Comparison of ENCODE assay signal across 19 cellular contexts in the genomic region with DNA sequence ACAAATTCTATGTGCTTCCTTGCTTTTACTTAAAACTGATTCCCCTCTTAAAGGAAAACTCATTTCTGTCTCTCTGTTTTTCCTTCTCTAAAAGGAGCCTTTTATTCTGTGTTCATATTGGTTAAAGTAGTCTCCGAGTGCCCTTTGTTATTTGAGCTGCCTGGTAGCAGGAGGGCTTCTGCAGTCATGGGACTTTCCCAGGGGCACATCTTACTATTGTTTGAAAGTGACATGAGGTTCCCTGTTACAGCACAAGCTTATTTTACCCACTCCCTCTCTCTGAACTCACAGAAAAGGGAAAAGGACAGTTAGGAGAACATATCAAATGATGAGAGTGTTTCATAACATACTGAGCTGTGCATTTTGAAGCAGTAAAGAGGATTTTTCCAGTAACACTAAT. TPM values are rescaled to one million over a fixed set of nuclear protein-coding genes. Genes with fewer than 3 reads are reported as not detected.
DNase-seq lines count a peak whose midpoint lies in the region; ATAC-seq, FAIRE-seq and TF ChIP-seq lines count a peak whose summit lies in the region.
"Had no signal": no experiment of that assay in that cellular context is flagged by ENCODE, and none has a peak within 500 bp of the region (broad histone marks: within the 10 kb centered on the region; RNA-seq: fewer than 3 reads in every experiment).

No MANE protein-coding gene starts in this region.

- H3K27ac ChIP-seq in H1 (ENCODE audit: low read depth, low read length) (peak overlapping the region; percentile 59; the same call in 1 of the 2 replicates), neuronal stem cell (replicated peaks; ENCODE audit: low read length) (no peak overlapping the region)

- no peak overlapping the region for H4K91ac ChIP-seq in H1 (replicated peaks; ENCODE audit: insufficient read length, low read length)
- H4K91ac ChIP-seq in neuronal stem cell (ENCODE audit: low read depth, low read length, poor library complexity), result no peak overlapping the region

- peak; percentile 71 for FAIRE-seq in H1 (lab: Jason Lieb, UNC)
- FAIRE-seq: H54 had no signal

- H2BK120ac ChIP-seq in H1 (replicated peaks; ENCODE audit: low read depth, low read length) (no peak overlapping the region), neuronal stem cell (ENCODE audit: low read depth, low read length) (no peak overlapping the region)

- H2BK12ac ChIP-seq in H1 (ENCODE audit: low read depth, low read length) (no peak overlapping the region), neuronal stem cell (ENCODE audit: low read length) (no peak overlapping the region)

- H3K14ac ChIP-seq in H1 (ENCODE audit: insufficient read length), result no peak overlapping the region
- no peak overlapping the region for H3K14ac ChIP-seq in neuronal stem cell (ENCODE audit: low read length)

- no peak for TF ChIP-seq EP300 in H1 (IDR thresholded peaks at IDR 0.05; ENCODE audit: borderline replicate concordance in 1 of 2, low read depth in 2 of 2, low read length in 2 of 2)

- H2BK5ac ChIP-seq in H1 (ENCODE audit: low read depth, low read length) (no peak overlapping the region), neuronal stem cell (ENCODE audit: low read length) (no peak overlapping the region)

- H3K56ac ChIP-seq in H1 (replicated peaks; ENCODE audit: insufficient read length, low read depth, low read length), result no peak overlapping the region

- 5% methylated on average over 1 of the region's 1 CpG; no CpG with 5 or more reads in 1 of the 2 experiments for whole genome bisulfite sequencing in H1 (ENCODE audit: extremely low coverage in 1 of 2, insufficient coverage in 1 of 2, insufficient read length in 1 of 2, insufficient replicate concordance in 2 of 2, low coverage in 1 of 2, low lambda C conversion rate in 2 of 2, missing lambda C conversion rate in 1 of 2), 2 experiments
- no CpG with 5 or more reads among the region's 1 CpG for whole genome bisulfite sequencing in neuronal stem cell (ENCODE audit: extremely low coverage in 2 of 2, insufficient read length in 2 of 2, insufficient replicate concordance in 1 of 2), 2 donors

- no peaks in the 10 kb centered on the region for H3K23me2 ChIP-seq in H1 (ENCODE audit: low read depth, low read length)

- H3K23ac ChIP-seq in H1 (ENCODE audit: insufficient read length) (no peak overlapping the region), neuronal stem cell (ENCODE audit: low read depth, low read length, poor library complexity) (no peak overlapping the region)

- H3K36me3 ChIP-seq in H1 (ENCODE audit: control insufficient read depth in 2 of 4, insufficient read depth in 4 of 4, low read length in 3 of 4) (no peaks in the 10 kb centered on the region), neuronal stem cell (replicated peaks in 1 of 2; ENCODE audit: control insufficient read depth in 2 of 2, insufficient read depth in 2 of 2, low read length in 2 of 2) (no peaks in the 10 kb centered on the region)
- H3K36me3 ChIP-seq: BE2C had no signal

- H2AK5ac ChIP-seq in H1 (ENCODE audit: low read depth, low read length) (no peak overlapping the region), neuronal stem cell (ENCODE audit: low read depth, low read length) (no peak overlapping the region)

- H3K4me3 Mint-ChIP-seq in activated naive CD4-positive, alpha-beta T cell treated with anti-CD3 and anti-CD28 coated beads, Interleukin-2, amount 10 ng/mL, durations not matched to agents 7 days and 5 days, result no peak overlapping the region
- H3K4me3 Mint-ChIP-seq: activated T-cell treated with anti-CD3 and anti-CD28 coated beads, Interleukin-2, amount 50 U/mL, for 4 hours; dendritic cell treated with granulocyte-macrophage colony-stimulating factor and Interleukin-4, amounts not matched to agents 40 ng/mL and 50 ng/mL, for 4 days had no signal

- H3K18ac ChIP-seq in H1 (ENCODE audit: extremely low read depth, low read length), result no peak overlapping the region
- H3K18ac ChIP-seq in neuronal stem cell (ENCODE audit: low read length), result no peak overlapping the region

- CTCF ChIA-PET in H1 (lab: Charles Lee; ENCODE audit: partially characterized antibody), result interaction anchor here (0.7 to 1.2 kb wide), 4 partner anchors 18 to 386 kb away, joined by 3 to 4 read pairs (median 4); no protein-coding TSS in a partner anchor
- CTCF ChIA-PET in activated naive CD4-positive, alpha-beta T cell treated with anti-CD3 and anti-CD28 coated beads, Interleukin-2, amount 10 ng/mL, durations not matched to agents 7 days and 5 days (lab: Charles Lee), result no interaction called here

- H3K4ac ChIP-seq in H1 (replicated peaks; ENCODE audit: insufficient read length, low read depth, low read length) (no peak overlapping the region), neuronal stem cell (ENCODE audit: low read length) (no peak overlapping the region)

- peaks cover 2% of the 10 kb centered on the region for H3K9me3 Mint-ChIP-seq in activated naive CD4-positive, alpha-beta T cell treated with anti-CD3 and anti-CD28 coated beads, Interleukin-2, amount 10 ng/mL, durations not matched to agents 7 days and 5 days

- POLR2A ChIA-PET in H1 (lab: Charles Lee; ENCODE audit: partially characterized antibody), result interaction anchor here (0.8 to 1.2 kb wide), 3 partner anchors 9 to 911 kb away, joined by 3 read pairs; no protein-coding TSS in a partner anchor

- no peaks in the 10 kb centered on the region for H3K79me1 ChIP-seq in H1 (ENCODE audit: low read depth, low read length)
- H3K79me1 ChIP-seq in neuronal stem cell (ENCODE audit: low read depth, low read length), result no peaks in the 10 kb centered on the region

- no peak for DNase-seq in H1 (ENCODE audit: low read depth in 1 of 2, low spot score in 2 of 2)
- DNase-seq in neuronal stem cell (ENCODE audit: low spot score), result no peak
- no peak for DNase-seq in activated naive CD4-positive, alpha-beta T cell treated with anti-CD3 and anti-CD28 coated beads, Interleukin-2, amount 10 ng/mL, durations not matched to agents 7 days and 5 days
- DNase-seq in hippocampal formation (lab: John Stamatoyannopoulos, UW), result no peak
- DNase-seq in GM19240 (ENCODE audit: insufficient read length, low spot score), result no peak
- no peak for DNase-seq in dedifferentiated amniotic fluid mesenchymal stem cell (ENCODE audit: extremely low spot score)
- DNase-seq: activated CD4-positive, CD25-positive, alpha-beta regulatory T cell treated with anti-CD3 and anti-CD28 coated beads, Interleukin-2, amount 50 U/mL, for 72 hours; activated T-cell treated with anti-CD3 and anti-CD28 coated beads, Interleukin-2, amount 50 U/mL, for 4 hours; amygdala; BE2C; DMS79; mucosa of descending colon; stimulated activated naive CD4-positive, alpha-beta T cell treated with Interleukin-2 at 50 U/mL for 16 hours had no signal

- H2BK15ac ChIP-seq in H1 (ENCODE audit: low read length) (no peak overlapping the region), neuronal stem cell (ENCODE audit: low read length) (no peak overlapping the region)

- H3K27me3 ChIP-seq in H1 (replicated peaks in 1 of 4; ENCODE audit: control insufficient read depth in 3 of 4, extremely low read depth in 1 of 4, insufficient read depth in 3 of 4, low read length in 3 of 4) (no peaks in the 10 kb centered on the region), neuronal stem cell (ENCODE audit: control insufficient read depth in 3 of 3, insufficient read depth in 3 of 3, low read depth in 1 of 3, low read length in 3 of 3) (no peaks in the 10 kb centered on the region)
- H3K27me3 ChIP-seq: BE2C had no signal

- no peak overlapping the region for H3K9ac ChIP-seq in H1 (replicated peaks in 1 of 4; ENCODE audit: extremely low read depth in 1 of 4, low read depth in 3 of 4, low read length in 3 of 4)
- no peak overlapping the region for H3K9ac ChIP-seq in neuronal stem cell (ENCODE audit: low read depth, low read length, poor library complexity)

- H3K4me1 ChIP-seq in H1 (replicated peaks in 1 of 4; ENCODE audit: control insufficient read depth in 3 of 4, insufficient read depth in 4 of 4, low read length in 3 of 4), result peaks cover 5 to 15% (median 11%) of the 10 kb centered on the region in 4 experiments; a peak in 5 of 7 replicates
- H3K4me1 ChIP-seq in neuronal stem cell (ENCODE audit: control insufficient read depth in 2 of 2, insufficient read depth in 1 of 2, low read depth in 1 of 2, low read length in 2 of 2), result peaks cover 6 to 18% of the 10 kb centered on the region in 2 donors
- H3K4me1 ChIP-seq: BE2C had no signal

- no peak overlapping the region for H4K8ac ChIP-seq in H1 (ENCODE audit: extremely low read depth, insufficient read depth, low read length)
- H4K8ac ChIP-seq in neuronal stem cell (ENCODE audit: low read depth, low read length), result no peak overlapping the region

- ATAC-seq in GM18511 (IDR thresholded peaks at IDR 0.05; ENCODE audit: unreplicated experiment) (peak; percentile 50), HG03442 (IDR thresholded peaks at IDR 0.05; ENCODE audit: unreplicated experiment) (peak; percentile 67)
- ATAC-seq: activated T-cell treated with anti-CD3 and anti-CD28 coated beads, Interleukin-2, amount 50 U/mL, for 4 hours; mucosa of descending colon; sciatic nerve had no signal

- H3K4me1 Mint-ChIP-seq in activated naive CD4-positive, alpha-beta T cell treated with anti-CD3 and anti-CD28 coated beads, Interleukin-2, amount 10 ng/mL, durations not matched to agents 7 days and 5 days, result no peaks in the 10 kb centered on the region

- H4K20me1 ChIP-seq in H1 (replicated peaks in 1 of 2; ENCODE audit: control insufficient read depth in 1 of 2, insufficient read depth in 2 of 2, low read length in 2 of 2), result no peaks in the 10 kb centered on the region

- H2AFZ ChIP-seq in H1 (ENCODE audit: low read length) (peak overlapping the region; percentile 54; the same call in 1 of the 2 replicates), neuronal stem cell (ENCODE audit: low read length) (peak overlapping the region; percentile 72)

- no peaks in the 10 kb centered on the region for H3K36me3 Mint-ChIP-seq in activated naive CD4-positive, alpha-beta T cell treated with anti-CD3 and anti-CD28 coated beads, Interleukin-2, amount 10 ng/mL, durations not matched to agents 7 days and 5 days

- TF ChIP-seq POLR2A in H1 (IDR thresholded peaks at IDR 0.05; ENCODE audit: control extremely low read depth in 1 of 2, low read depth in 2 of 2, low read length in 2 of 2), result no peak

- no peak for TF ChIP-seq CTCF in H1 (IDR thresholded peaks at IDR 0.05; ENCODE audit: control extremely low read depth in 1 of 3, insufficient read depth in 1 of 3, low read depth in 1 of 3, low read length in 3 of 3)

- no peaks in the 10 kb centered on the region for H3K9me3 ChIP-seq in H1 (ENCODE audit: insufficient read depth in 2 of 2, low read depth in 1 of 2, low read length in 1 of 2)
- no peaks in the 10 kb centered on the region for H3K9me3 ChIP-seq in neuronal stem cell (replicated peaks in 1 of 2; ENCODE audit: control insufficient read depth in 2 of 2, insufficient read depth in 1 of 2, low read depth in 1 of 2, low read length in 2 of 2)
- H3K9me3 ChIP-seq: BE2C, mucosa of descending colon had no signal

- no peak overlapping the region for H2BK20ac ChIP-seq in H1 (ENCODE audit: low read length)

- H4K5ac ChIP-seq in H1 (ENCODE audit: insufficient read length, low read depth, low read length), result no peak overlapping the region

- TF ChIP-seq RAD21 in H1 (IDR thresholded peaks at IDR 0.05 in 1 of 2, conservative IDR thresholded peaks at IDR 0.05 in 1 of 2; ENCODE audit: low read depth in 2 of 2, low read length in 2 of 2), result no peak

- H3K79me2 ChIP-seq in H1 (ENCODE audit: control insufficient read depth in 1 of 2, insufficient read depth in 2 of 2, low read length in 2 of 2), result no peaks in the 10 kb centered on the region

- H3K4me2 ChIP-seq in H1 (ENCODE audit: insufficient read depth in 1 of 2, low read depth in 2 of 2, low read length in 2 of 2) (peak overlapping the region in 1 of 2 experiments; percentile 49; a peak in 1 of 4 replicates), neuronal stem cell (ENCODE audit: insufficient read depth, low read length, poor library complexity, severe bottlenecking) (no peak overlapping the region)

- H3K27ac Mint-ChIP-seq in activated naive CD4-positive, alpha-beta T cell treated with anti-CD3 and anti-CD28 coated beads, Interleukin-2, amount 10 ng/mL, durations not matched to agents 7 days and 5 days, result no peak overlapping the region
- H3K27ac Mint-ChIP-seq: dendritic cell treated with granulocyte-macrophage colony-stimulating factor and Interleukin-4, amounts not matched to agents 40 ng/mL and 50 ng/mL, for 4 days had no signal

- H3K4me3 ChIP-seq in H1 (ENCODE audit: extremely low read depth in 1 of 4, insufficient read depth in 2 of 4, low read depth in 3 of 4, low read length in 4 of 4), result no peak overlapping the region
- no peak overlapping the region for H3K4me3 ChIP-seq in neuronal stem cell (ENCODE audit: low read length in 2 of 2)
- H3K4me3 ChIP-seq: mucosa of descending colon had no signal

- H3K27me3 Mint-ChIP-seq in activated naive CD4-positive, alpha-beta T cell treated with anti-CD3 and anti-CD28 coated beads, Interleukin-2, amount 10 ng/mL, durations not matched to agents 7 days and 5 days, result peaks cover 13% of the 10 kb centered on the region
- H3K27me3 Mint-ChIP-seq: dendritic cell treated with granulocyte-macrophage colony-stimulating factor and Interleukin-4, amounts not matched to agents 40 ng/mL and 50 ng/mL, for 4 days had no signal

RNA-seq across cellular contexts. Expression of a gene that starts 58.1 kb away (rescaled TPM):
- not detected in 2 replicates for total RNA-seq in H1 (2021; fragmentation: NEBNext Ultra II Directional; extraction: Animal tissue kit (Norgen Biotek cat#: 25700))
- polyA plus RNA-seq in H1 (2011; rRNA removed), result not detected in 2 replicates
- polyA plus RNA-seq in H1 (2011; cell fraction: cytosol; rRNA removed), result not detected
- polyA plus RNA-seq in H1 (2011; cell fraction: nucleus; rRNA removed), result not detected
- 0.08 to 0.17 TPM (median 0.13 TPM) in 3 of 4 replicates, not detected in the other for polyA plus RNA-seq in H1 (2012, experiment 1 of 2)
- not detected for polyA plus RNA-seq in H1 (2012, experiment 2 of 2)
- polyA plus RNA-seq in H1 (2013, experiment 1 of 2), result 0.06 TPM
- polyA plus RNA-seq in H1 (2013, experiment 2 of 2), result 0.28 TPM
- 0.03 and 0.07 TPM in 2 replicates for polyA minus RNA-seq in H1 (2011; rRNA and poly(A)+ RNA removed)
- polyA minus RNA-seq in H1 (2011; cell fraction: cytosol; rRNA and poly(A)+ RNA removed), result not detected
- polyA minus RNA-seq in H1 (2011; cell fraction: nucleus; rRNA and poly(A)+ RNA removed), result not detected
- polyA plus RNA-seq in neuronal stem cell (2013, experiment 1 of 2), result 0.03 TPM
- 0.03 TPM for polyA plus RNA-seq in neuronal stem cell (2013, experiment 2 of 2)
- total RNA-seq: activated T-cell treated with anti-CD3 and anti-CD28 coated beads, Interleukin-2, amount 50 U/mL, for 4 hours; MCF 10A had no signal
